ENCODE assay signal across 22 cellular contexts in genomic region chr20:62822239-62822787, GRCh38. TPM values are rescaled to one million over a fixed set of nuclear protein-coding genes. Genes with fewer than 3 reads are reported as not detected.
"Had no signal": no experiment of that assay in that cellular context is flagged by ENCODE, and none has a peak within 500 bp of the region (broad histone marks: within the 10 kb centered on the region; RNA-seq: fewer than 3 reads in every experiment).

No MANE protein-coding gene starts in this region.

- DNase-seq: activated CD4-positive, alpha-beta T cell treated with anti-CD3 and anti-CD28 coated beads for 1 hour; activated CD4-positive, alpha-beta T cell treated with anti-CD3 and anti-CD28 coated beads, Interleukin-2, amount 50 U/mL, for 1 hour; activated CD8-positive, alpha-beta memory T cell treated with anti-CD3 and anti-CD28 coated beads for 24 hours; activated CD8-positive, alpha-beta memory T cell treated with anti-CD3 and anti-CD28 coated beads, Interleukin-2, amount 50 U/mL, for 4 hours; activated T-cell treated with anti-CD3 and anti-CD28 coated beads, Interleukin-2, amount 50 U/mL, for 24 hours; effector memory CD8-positive, alpha-beta T cell; esophagus squamous epithelium; gastrocnemius medialis; spleen had no signal

- H3K9me3 Mint-ChIP-seq: activated T-cell treated with anti-CD3 and anti-CD28 coated beads, Interleukin-2, amount 50 U/mL, for 24 hours; activated T-helper 17 cell treated with anti-CD3 and anti-CD28 coated beads, Interleukin-2, amount 50 U/mL, for 72 hours; central memory CD8-positive, alpha-beta T cell; effector memory CD8-positive, alpha-beta T cell; memory B cell; nephron; type B pancreatic cell had no signal

- H3K4me1 Mint-ChIP-seq: activated T-helper 17 cell treated with anti-CD3 and anti-CD28 coated beads, Interleukin-2, amount 50 U/mL, for 72 hours; central memory CD8-positive, alpha-beta T cell; nephron had no signal

- ATAC-seq: gastrocnemius medialis had no signal

- H3K27ac Mint-ChIP-seq: activated naive CD8-positive, alpha-beta T cell; activated T-cell treated with anti-CD3 and anti-CD28 coated beads, Interleukin-2, amount 50 U/mL, for 24 hours; activated T-helper 17 cell treated with anti-CD3 and anti-CD28 coated beads, Interleukin-2, amount 50 U/mL, for 72 hours; effector memory CD8-positive, alpha-beta T cell; memory B cell had no signal

- H3K9me3 ChIP-seq: breast epithelium, esophagus squamous epithelium, gastrocnemius medialis, spleen, thoracic aorta, vagina had no signal

- H3K36me3 ChIP-seq: breast epithelium, esophagus squamous epithelium, gastrocnemius medialis, spleen, thoracic aorta, vagina had no signal

- H3K4me3 Mint-ChIP-seq: activated naive CD8-positive, alpha-beta T cell; activated T-cell treated with anti-CD3 and anti-CD28 coated beads, Interleukin-2, amount 50 U/mL, for 24 hours; activated T-helper 17 cell treated with anti-CD3 and anti-CD28 coated beads, Interleukin-2, amount 50 U/mL, for 72 hours; central memory CD8-positive, alpha-beta T cell; effector memory CD8-positive, alpha-beta T cell had no signal

- FAIRE-seq: colon had no signal

- H3K27me3 Mint-ChIP-seq: activated naive CD8-positive, alpha-beta T cell; activated T-helper 17 cell treated with anti-CD3 and anti-CD28 coated beads, Interleukin-2, amount 50 U/mL, for 72 hours had no signal

- H3K4me3 ChIP-seq: breast epithelium, dorsolateral prefrontal cortex, esophagus squamous epithelium, gastrocnemius medialis, spleen, thoracic aorta, vagina had no signal

- H3K27ac ChIP-seq: breast epithelium, esophagus squamous epithelium, gastrocnemius medialis, spleen, thoracic aorta, vagina had no signal

- H3K36me3 Mint-ChIP-seq: activated naive CD8-positive, alpha-beta T cell; memory B cell; type B pancreatic cell had no signal

RNA-seq across cellular contexts. Expression of gene COL9A3, which starts 5.5 kb away (rescaled TPM):
- total RNA-seq: activated T-helper 17 cell treated with anti-CD3 and anti-CD28 coated beads, Interleukin-2, amount 50 U/mL, for 72 hours; mononuclear cell; myocyte had no signal
